Comparison of ENCODE assay signal across 8 cellular contexts in genomic region chr22:47617186-47617585, GRCh38.
"Had no signal": no experiment of that assay in that cellular context is flagged by ENCODE, and none has a peak within 500 bp of the region (broad histone marks: within the 10 kb centered on the region; RNA-seq: fewer than 3 reads in every experiment).

No MANE protein-coding gene starts in this region.

- H3K27me3 Mint-ChIP-seq: IgD-negative memory B cell had no signal

- H3K4me3 Mint-ChIP-seq: IgD-negative memory B cell had no signal

- FAIRE-seq: HepG2, HTR-8/SVneo had no signal

- DNase-seq: IMR-90, KBM-7, KG1 had no signal

- H3K9ac ChIP-seq: KMS-11 had no signal

- ATAC-seq: HepG2 had no signal

- H3K4me2 ChIP-seq: KMS-11 had no signal

- H3K27ac Mint-ChIP-seq: IgD-negative memory B cell had no signal

- H3K27ac ChIP-seq: HL-60, KMS-11 had no signal
